Comparison of ENCODE assay signal across 20 cellular contexts in genomic region chr20:25062841-25063240, GRCh38. TPM values are rescaled to one million over a fixed set of nuclear protein-coding genes. Genes with fewer than 3 reads are reported as not detected.
DNase-seq lines count a peak whose midpoint lies in the region; ATAC-seq, FAIRE-seq and TF ChIP-seq lines count a peak whose summit lies in the region.
"Had no signal": no experiment of that assay in that cellular context is flagged by ENCODE, and none has a peak within 500 bp of the region (broad histone marks: within the 10 kb centered on the region; RNA-seq: fewer than 3 reads in every experiment).

No MANE protein-coding gene starts in this region.

- ATAC-seq in naive B cell (ENCODE audit: low read depth in 2 of 2) (peak; percentile 8), sciatic nerve (no peak), GM21786 (IDR thresholded peaks at IDR 0.05; ENCODE audit: unreplicated experiment) (no peak)
- ATAC-seq: GM23338 had no signal

- H3K4me3 Mint-ChIP-seq in Caco-2 (ENCODE audit: unreplicated experiment) (no peak overlapping the region), naive B cell (peak overlapping the region in 5 of 8 donors; percentile 1 to 61 (median 35))
- H3K4me3 Mint-ChIP-seq: CD4-positive, alpha-beta T cell; GM23338 had no signal

- H3K4me1 Mint-ChIP-seq in Caco-2 (ENCODE audit: low read depth, unreplicated experiment) (peaks cover 47% of the 10 kb centered on the region), naive B cell (peaks cover 29 to 56% (median 54%) of the 10 kb centered on the region in 3 donors)

- H3K27me3 ChIP-seq in Caco-2 (replicated peaks; ENCODE audit: control insufficient read depth, insufficient read depth, low read length), result no peaks in the 10 kb centered on the region

- POLR2A ChIA-PET in Caco-2 (lab: Charles Lee), result no interaction called here

- peak overlapping the region; percentile 23 for H3K27ac Mint-ChIP-seq in Caco-2 (ENCODE audit: unreplicated experiment)
- H3K27ac Mint-ChIP-seq in naive B cell, result peak overlapping the region in 2 of 6 donors; percentile 54 to 72
- H3K27ac Mint-ChIP-seq: CD4-positive, alpha-beta T cell; GM23338 had no signal

- BruUV-seq in Caco-2 (replicated peaks; lab: Mats Ljungman, UMichigan), result no TSS peak

- H3K4me3 ChIP-seq in Caco-2 (ENCODE audit: low read depth, low read length), result no peak overlapping the region
- H3K4me3 ChIP-seq: GM23338 had no signal

- H3K27me3 Mint-ChIP-seq in Caco-2 (ENCODE audit: insufficient read depth, unreplicated experiment), result no peaks in the 10 kb centered on the region
- H3K27me3 Mint-ChIP-seq in naive B cell, result peaks cover 0 to 4% (median 0%) of the 10 kb centered on the region in 3 donors

- DNase-seq in Caco-2 (no peak), naive B cell (no peak), sciatic nerve (ENCODE audit: low spot score) (peak; percentile 32), frontal cortex (ENCODE audit: low spot score in 2 of 2) (no peak), dedifferentiated amniotic fluid mesenchymal stem cell (ENCODE audit: extremely low spot score) (no peak)
- DNase-seq: ACHN; CD4-positive, alpha-beta T cell; DMS153; DMS79; GDM1; HCEC 1CT had no signal

- H3K4me1 ChIP-seq in Caco-2, result peaks cover 60% of the 10 kb centered on the region

- H3K36me3 Mint-ChIP-seq in Caco-2 (ENCODE audit: insufficient read depth, unreplicated experiment), result no peaks in the 10 kb centered on the region
- no peaks in the 10 kb centered on the region for H3K36me3 Mint-ChIP-seq in naive B cell

- CTCF ChIA-PET in Caco-2 (lab: Charles Lee), result no interaction called here

- H3K36me3 ChIP-seq in Caco-2 (ENCODE audit: control insufficient read depth, insufficient read depth, low read length), result no peaks in the 10 kb centered on the region

- intact Hi-C loops in Caco-2 (cut with micrococcal nuclease; ENCODE audit: unreplicated experiment), result loop anchor here (10.0 kb wide), 1 partner anchor 182 kb away; the partner anchor contains the start of gene PYGB
- intact Hi-C loops in sciatic nerve (cut with DNase I), result loop anchor here (5.0 kb wide), 1 partner anchor 66 kb away; no protein-coding TSS in a partner anchor

- H3K9me3 Mint-ChIP-seq in Caco-2 (ENCODE audit: unreplicated experiment) (no peaks in the 10 kb centered on the region), naive B cell (no peaks in the 10 kb centered on the region)
- H3K9me3 Mint-ChIP-seq: CD4-positive, alpha-beta T cell; GM23338 had no signal

- no peak for FAIRE-seq in frontal cortex (lab: Jason Lieb, UNC)
- FAIRE-seq: A204.1, GM12892, GM18507, H54 had no signal

- TF ChIP-seq CTCF in Caco-2 (IDR thresholded peaks at IDR 0.05; ENCODE audit: insufficient read depth in 1 of 2, low read depth in 1 of 2, low read length in 1 of 2, severe bottlenecking in 1 of 2, unreplicated experiment in 1 of 2), result no peak

- H3K9me3 ChIP-seq in Caco-2, result no peaks in the 10 kb centered on the region

RNA-seq across cellular contexts. Expression of gene ACSS1, which starts 4.9 kb away (rescaled TPM):
- total RNA-seq in Caco-2 (2022) (81.9 and 113 TPM in 2 replicates), sciatic nerve (27.4 TPM), frontal cortex (3.7 TPM)
- 100 to 1,000 TPM in 2 of 6 donors, 10 to 100 TPM in 4; 84.6 to 115 (median 92.8) TPM for polyA plus RNA-seq in naive B cell (ENCODE audit: low read depth in 6 of 6)

RNA-seq across cellular contexts. Expression of gene VSX1, which starts 19.1 kb away (rescaled TPM):
- total RNA-seq in Caco-2 (2022) (not detected in 2 replicates), sciatic nerve (not detected), frontal cortex (not detected)
- not detected for polyA plus RNA-seq in naive B cell (ENCODE audit: low read depth in 6 of 6)
- total RNA-seq: CD4-positive, alpha-beta T cell; Daoy; HT1080 had no signal
- polyA plus RNA-seq: BJ, GM23338 had no signal

Comparison
In these comparisons a context has a peak if more than half of its experiments do, and no peak if none do; other contexts are left out.
1. ATAC-seq: peak in naive B cell (2 of 2); none in sciatic nerve (single experiment) and GM21786 (single experiment).